ENCODE assay signal across 8 cellular contexts in the genomic region with DNA sequence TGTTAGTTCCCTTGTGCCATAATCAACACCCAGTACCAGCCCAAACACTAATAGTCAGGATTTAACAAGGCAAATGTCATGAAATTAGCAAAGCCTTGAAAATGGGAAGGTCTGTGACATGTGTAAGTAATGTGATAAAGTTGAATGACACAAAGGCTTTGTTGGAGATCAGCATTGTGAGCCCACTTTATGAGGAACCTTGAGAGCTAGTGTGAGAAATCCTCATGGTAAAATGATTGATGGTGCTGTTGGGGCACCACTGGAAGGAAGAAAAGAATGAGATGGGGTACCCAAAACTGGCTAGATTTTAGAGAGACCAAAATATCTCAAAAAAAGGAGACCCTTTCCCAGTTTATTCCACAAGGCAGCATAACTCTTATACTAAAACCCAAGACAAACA. TPM values are rescaled to one million over a fixed set of nuclear protein-coding genes. Genes with fewer than 3 reads are reported as not detected.
DNase-seq lines count a peak whose midpoint lies in the region; ATAC-seq and TF ChIP-seq lines count a peak whose summit lies in the region.

No MANE protein-coding gene starts in this region.

- no peak overlapping the region for H3K23ac ChIP-seq in neuronal stem cell (ENCODE audit: low read depth, low read length, poor library complexity)

- no peaks in the 10 kb centered on the region for H3K27me3 ChIP-seq in Caco-2 (replicated peaks; ENCODE audit: control insufficient read depth, insufficient read depth, low read length)
- no peaks in the 10 kb centered on the region for H3K27me3 ChIP-seq in neuronal stem cell (ENCODE audit: control insufficient read depth in 3 of 3, insufficient read depth in 3 of 3, low read depth in 1 of 3, low read length in 3 of 3)
- no peaks in the 10 kb centered on the region for H3K27me3 ChIP-seq in Peyer's patch

- H2BK5ac ChIP-seq in neuronal stem cell (ENCODE audit: low read length) = no peak overlapping the region

- no peak overlapping the region for H4K91ac ChIP-seq in neuronal stem cell (ENCODE audit: low read depth, low read length, poor library complexity)

- TF ChIP-seq CTCF in Caco-2 (IDR thresholded peaks at IDR 0.05; ENCODE audit: insufficient read depth in 1 of 2, low read depth in 1 of 2, low read length in 1 of 2, severe bottlenecking in 1 of 2, unreplicated experiment in 1 of 2) = no peak
- no peak for TF ChIP-seq CTCF in LNCaP clone FGC (IDR thresholded peaks at IDR 0.05; ENCODE audit: control insufficient read depth, extremely low read depth, insufficient read depth)
- no peak for TF ChIP-seq CTCF in Peyer's patch (IDR thresholded peaks at IDR 0.05)

- ATAC-seq in central memory CD8-positive, alpha-beta T cell (replicated peaks; ENCODE audit: extremely low read depth, poor library complexity, severe bottlenecking) = no peak
- no peak for ATAC-seq in GM19324 (IDR thresholded peaks at IDR 0.05; ENCODE audit: low FRiP score, unreplicated experiment)

- H4K8ac ChIP-seq in neuronal stem cell (ENCODE audit: low read depth, low read length) = no peak overlapping the region

- H3K18ac ChIP-seq in neuronal stem cell (ENCODE audit: low read length) = no peak overlapping the region

- H3K79me1 ChIP-seq in neuronal stem cell (ENCODE audit: low read depth, low read length) = no peaks in the 10 kb centered on the region

- H3K9ac ChIP-seq in neuronal stem cell (ENCODE audit: low read depth, low read length, poor library complexity) = no peak overlapping the region

- no peaks in the 10 kb centered on the region for H3K9me3 ChIP-seq in Caco-2
- H3K9me3 ChIP-seq in neuronal stem cell (replicated peaks in 1 of 2; ENCODE audit: control insufficient read depth in 2 of 2, insufficient read depth in 1 of 2, low read depth in 1 of 2, low read length in 2 of 2) = no peaks in the 10 kb centered on the region
- no peaks in the 10 kb centered on the region for H3K9me3 ChIP-seq in Peyer's patch

- H3K27me3 Mint-ChIP-seq in Caco-2 (ENCODE audit: insufficient read depth, unreplicated experiment) = no peaks in the 10 kb centered on the region
- H3K27me3 Mint-ChIP-seq in central memory CD8-positive, alpha-beta T cell = no peaks in the 10 kb centered on the region

- H3K4ac ChIP-seq in neuronal stem cell (ENCODE audit: low read length) = no peak overlapping the region

- intact Hi-C loops in Caco-2 (cut with micrococcal nuclease; ENCODE audit: unreplicated experiment) = loop anchor here (1.0 to 2.0 kb wide), 3 partner anchors 20 to 251 kb away; a partner anchor contains a TSS

- H3K36me3 Mint-ChIP-seq in Caco-2 (ENCODE audit: insufficient read depth, unreplicated experiment) = peaks cover 28% of the 10 kb centered on the region
- peaks cover 24% of the 10 kb centered on the region for H3K36me3 Mint-ChIP-seq in central memory CD8-positive, alpha-beta T cell (ENCODE audit: insufficient read depth)

- H2BK12ac ChIP-seq in neuronal stem cell (ENCODE audit: low read length) = no peak overlapping the region

- H3K27ac ChIP-seq in neuronal stem cell (replicated peaks; ENCODE audit: low read length) = no peak overlapping the region
- peak overlapping the region in 1 of 4 donors; percentile 75 for H3K27ac ChIP-seq in Peyer's patch

- no peak overlapping the region for H2AK5ac ChIP-seq in neuronal stem cell (ENCODE audit: low read depth, low read length)

- H3K4me3 Mint-ChIP-seq in Caco-2 (ENCODE audit: unreplicated experiment) = peak overlapping the region; percentile 95
- peak overlapping the region; percentile 98 for H3K4me3 Mint-ChIP-seq in central memory CD8-positive, alpha-beta T cell

- BruUV-seq in Caco-2 (replicated peaks; lab: Mats Ljungman, UMichigan) = no TSS peak

- DNase-seq in Caco-2 (no peak), LNCaP clone FGC (ENCODE audit: low read depth) (no peak), neuronal stem cell (ENCODE audit: low spot score) (no peak), Peyer's patch (no peak), cortex of kidney (lab: John Stamatoyannopoulos, UW) (no peak), NCI-H1930 (lab: John Stamatoyannopoulos, UW) (no peak)
- no peak for DNase-seq in central memory CD8-positive, alpha-beta T cell (ENCODE audit: low spot score in 2 of 2)

- H3K9me3 Mint-ChIP-seq in Caco-2 (ENCODE audit: unreplicated experiment) = no peaks in the 10 kb centered on the region
- no peaks in the 10 kb centered on the region for H3K9me3 Mint-ChIP-seq in central memory CD8-positive, alpha-beta T cell

- no peak overlapping the region for H2BK15ac ChIP-seq in neuronal stem cell (ENCODE audit: low read length)

- POLR2A ChIA-PET in Caco-2 (lab: Charles Lee) = no interaction called here

- H3K14ac ChIP-seq in neuronal stem cell (ENCODE audit: low read length) = no peak overlapping the region

- CTCF ChIA-PET in Caco-2 (lab: Charles Lee) = interaction anchor here (1.2 kb wide), 1 partner anchor 21 kb away, joined by 22 read pairs; a partner anchor contains a TSS

- H2AFZ ChIP-seq in neuronal stem cell (ENCODE audit: low read length) = peak overlapping the region; percentile 86

- TF ChIP-seq POLR2A in Peyer's patch (IDR thresholded peaks at IDR 0.05) = no peak

- H3K4me3 ChIP-seq in Caco-2 (ENCODE audit: low read depth, low read length) = peak overlapping the region; percentile 45
- peak overlapping the region; percentile 51 for H3K4me3 ChIP-seq in LNCaP clone FGC (ENCODE audit: low read depth, low read length)
- H3K4me3 ChIP-seq in neuronal stem cell (ENCODE audit: low read length in 2 of 2) = no peak overlapping the region
- H3K4me3 ChIP-seq in Peyer's patch = peak overlapping the region in 1 of 4 donors; percentile 83

- H3K4me1 Mint-ChIP-seq in Caco-2 (ENCODE audit: low read depth, unreplicated experiment) = peaks cover 18% of the 10 kb centered on the region
- peaks cover 42% of the 10 kb centered on the region for H3K4me1 Mint-ChIP-seq in central memory CD8-positive, alpha-beta T cell

- H3K4me1 ChIP-seq in Caco-2 (peaks cover 15% of the 10 kb centered on the region; the same call in 1 of the 2 replicates), neuronal stem cell (ENCODE audit: control insufficient read depth in 2 of 2, insufficient read depth in 1 of 2, low read depth in 1 of 2, low read length in 2 of 2) (peaks cover 2 to 8% of the 10 kb centered on the region in 2 donors), Peyer's patch (peaks cover 0 to 24% (median 4%) of the 10 kb centered on the region in 4 donors)

- H3K4me2 ChIP-seq in neuronal stem cell (ENCODE audit: insufficient read depth, low read length, poor library complexity, severe bottlenecking) = no peak overlapping the region

- H3K36me3 ChIP-seq in Caco-2 (ENCODE audit: control insufficient read depth, insufficient read depth, low read length) (no peaks in the 10 kb centered on the region), neuronal stem cell (replicated peaks in 1 of 2; ENCODE audit: control insufficient read depth in 2 of 2, insufficient read depth in 2 of 2, low read length in 2 of 2) (no peaks in the 10 kb centered on the region), Peyer's patch (no peaks in the 10 kb centered on the region)

- peak overlapping the region; percentile 99 for H3K27ac Mint-ChIP-seq in Caco-2 (ENCODE audit: unreplicated experiment)
- H3K27ac Mint-ChIP-seq in central memory CD8-positive, alpha-beta T cell (ENCODE audit: low read depth) = no peak overlapping the region

- no peak overlapping the region for H2BK120ac ChIP-seq in neuronal stem cell (ENCODE audit: low read depth, low read length)

RNA-seq across cellular contexts. Expression of a gene that starts 3.3 kb away (rescaled TPM):
- total RNA-seq in Caco-2 (2022) = 27.6 and 29.6 TPM in 2 replicates
- polyA plus RNA-seq in neuronal stem cell (2013, experiment 1 of 2) = 9.3 TPM
- polyA plus RNA-seq in neuronal stem cell (2013, experiment 2 of 2) = 9.6 TPM
- 10 to 100 TPM in 1 of 4 donors, 1 to 10 TPM in 3; 8.7 to 13.0 (median 9.4) TPM for total RNA-seq in Peyer's patch

RNA-seq across cellular contexts. Expression of a gene that starts 21.1 kb away (rescaled TPM):
- total RNA-seq in Caco-2 (2022) (34.5 and 36.3 TPM in 2 replicates), Peyer's patch (100 to 1,000 TPM in 1 of 4 donors, 10 to 100 TPM in 3; 34.3 to 116 (median 43.5) TPM)
- 47.5 TPM for polyA plus RNA-seq in neuronal stem cell (2013, experiment 1 of 2)
- polyA plus RNA-seq in neuronal stem cell (2013, experiment 2 of 2) = 46.9 TPM

Comparison
In these comparisons a context has a peak if more than half of its experiments do, and no peak if none do; other contexts are left out.
1. H3K4me3 ChIP-seq: peak in Caco-2 (single experiment) and LNCaP clone FGC (single experiment); none in neuronal stem cell (0 of 2).